Comparison of ENCODE assay signal across 31 cellular contexts in the genomic region with DNA sequence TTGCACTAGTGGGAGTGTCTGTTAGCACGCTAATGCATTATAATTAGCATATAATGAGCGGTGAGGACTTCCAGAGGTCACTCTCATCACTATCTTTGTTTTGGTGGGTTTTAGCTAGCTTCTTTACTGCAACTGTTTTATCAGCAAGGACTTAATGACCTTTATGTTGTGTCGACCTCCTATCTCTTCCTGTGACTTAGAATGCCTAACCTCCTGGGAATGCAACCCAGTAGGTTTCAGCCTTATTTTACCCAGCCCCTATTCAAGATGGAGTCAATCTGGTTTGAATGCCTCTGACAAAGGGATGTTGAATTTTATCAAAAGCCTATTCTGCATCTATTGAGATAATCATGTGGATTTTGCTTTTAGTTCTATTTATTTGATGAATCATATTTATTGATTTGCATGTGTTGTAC.
"Had no signal": no experiment of that assay in that cellular context is flagged by ENCODE, and none has a peak within 500 bp of the region (broad histone marks: within the 10 kb centered on the region; RNA-seq: fewer than 3 reads in every experiment).

No MANE protein-coding gene starts in this region.

- H3K27ac ChIP-seq: ascending aorta, cardiac muscle cell, VCaP had no signal

- H3K4me1 ChIP-seq: ascending aorta had no signal

- H3K36me3 ChIP-seq: ascending aorta, cardiac muscle cell had no signal

- DNase-seq: activated B cell treated with CpG ODN at 0.5 μM for 24 hours; activated CD4-positive, alpha-beta memory T cell treated with anti-CD3 and anti-CD28 coated beads for 36 hours; activated CD4-positive, alpha-beta T cell treated with anti-CD3 and anti-CD28 coated beads for 4 hours; activated CD4-positive, alpha-beta T cell treated with anti-CD3 and anti-CD28 coated beads, Interleukin-2, amount 10 ng/mL, durations not matched to agents 24 days and 14 days; activated CD4-positive, alpha-beta T cell treated with anti-CD3 and anti-CD28 coated beads, Interleukin-2, amount 50 U/mL, for 1 hour; activated CD4-positive, alpha-beta T cell treated with anti-CD3 and anti-CD28 coated beads, Interleukin-2, amount 50 U/mL, for 4 hours; activated CD4-positive, CD25-positive, alpha-beta regulatory T cell treated with anti-CD3 and anti-CD28 coated beads, Interleukin-2, amount 50 U/mL, for 72 hours; activated CD8-positive, alpha-beta memory T cell treated with anti-CD3 and anti-CD28 coated beads, Interleukin-2, amount 50 U/mL, for 4 hours; activated CD8-positive, alpha-beta T cell treated with anti-CD3 and anti-CD28 coated beads for 36 hours; activated gamma-delta T cell; activated naive CD4-positive, alpha-beta T cell treated with anti-CD3 and anti-CD28 coated beads, Interleukin-2, amount 10 ng/mL, durations not matched to agents 7 days and 5 days; activated naive CD4-positive, alpha-beta T cell treated with Interleukin-2 at 50 U/mL for 16 hours; activated naive CD8-positive, alpha-beta T cell treated with anti-CD3 and anti-CD28 coated beads, Interleukin-2, amount 10 ng/mL, durations not matched to agents 7 days and 5 days; activated naive CD8-positive, alpha-beta T cell treated with anti-CD3 and anti-CD28 coated beads, Interleukin-2, amount 50 U/mL, for 24 hours; activated T-cell treated with anti-CD3 and anti-CD28 coated beads for 4 hours; activated T-cell treated with anti-CD3 and anti-CD28 coated beads, Interleukin-2, amount 50 U/mL, for 1 hour; activated T-cell treated with anti-CD3 and anti-CD28 coated beads, Interleukin-2, amount 50 U/mL, for 4 hours; activated T-cell treated with anti-CD3 and anti-CD28 coated beads, Interleukin-2, amount 50 U/mL, for 72 hours; amygdala; anterior cingulate cortex; caudate nucleus; cerebellar nuclear complex; T-helper 1 cell; T-helper 2 cell; T-helper 9 cell had no signal

- H3K9me3 ChIP-seq: ascending aorta had no signal

- H3K4me3 ChIP-seq: ascending aorta, cardiac muscle cell had no signal

- FAIRE-seq: bronchial epithelial cell, TTC549 had no signal

- ATAC-seq: activated CD8-positive, alpha-beta T cell treated with anti-CD3 and anti-CD28 coated beads for 36 hours; activated naive CD8-positive, alpha-beta T cell treated with anti-CD3 and anti-CD28 coated beads, Interleukin-2, amount 50 U/mL, for 24 hours; activated T-cell treated with anti-CD3 and anti-CD28 coated beads, Interleukin-2, amount 50 U/mL, for 4 hours; activated T-cell treated with anti-CD3 and anti-CD28 coated beads, Interleukin-2, amount 50 U/mL, for 72 hours; activated T-helper 17 cell treated with anti-CD3 and anti-CD28 coated beads, Interleukin-2, amount 50 U/mL, for 72 hours had no signal

- H3K27me3 ChIP-seq: ascending aorta, cardiac muscle cell had no signal
